In genomic region chr2:85541262-85541661, GRCh38 we compare ENCODE assay signal across 9 cellular contexts. TPM values are rescaled to one million over a fixed set of nuclear protein-coding genes. Genes with fewer than 3 reads are reported as not detected.
DNase-seq lines count a peak whose midpoint lies in the region; ATAC-seq and TF ChIP-seq lines count a peak whose summit lies in the region.
"Had no signal": no experiment of that assay in that cellular context is flagged by ENCODE, and none has a peak within 500 bp of the region (broad histone marks: within the 10 kb centered on the region; RNA-seq: fewer than 3 reads in every experiment).

No MANE protein-coding gene starts in this region.

- TF ChIP-seq CTCF in left ventricle myocardium inferior (IDR thresholded peaks at IDR 0.05; ENCODE audit: borderline replicate concordance) (no peak), brain microvascular endothelial cell (IDR thresholded peaks at IDR 0.05; ENCODE audit: low read depth, low read length, missing control alignments) (no peak), vagina (IDR thresholded peaks at IDR 0.05) (no peak)

- H3K9ac ChIP-seq in mucosa of stomach (ENCODE audit: low read length) = peak overlapping the region; percentile 95

- H3K4me1 ChIP-seq in left ventricle myocardium inferior = peaks cover 78% of the 10 kb centered on the region
- H3K4me1 ChIP-seq in mucosa of stomach (ENCODE audit: control insufficient read depth, insufficient read depth, low read length) = peaks cover 31% of the 10 kb centered on the region
- H3K4me1 ChIP-seq in vagina = peaks cover 58% of the 10 kb centered on the region

- H3K4me3 ChIP-seq in left ventricle myocardium inferior = peak overlapping the region; percentile 86
- peak overlapping the region; percentile 100 for H3K4me3 ChIP-seq in brain microvascular endothelial cell (ENCODE audit: low read depth, low read length)
- peak overlapping the region; percentile 87 for H3K4me3 ChIP-seq in mucosa of stomach (ENCODE audit: low read length)
- peak overlapping the region; percentile 88 to 89 for H3K4me3 ChIP-seq in vagina

- DNase-seq in left ventricle myocardium inferior (no peak), left ventricle myocardium superior (no peak), brain microvascular endothelial cell (no peak), vagina (ENCODE audit: extremely low spot score in 2 of 2) (no peak), NOMO-1 treated with DMSO at 0.1 percent for 48 hours (lab: John Stamatoyannopoulos, UW; ENCODE audit: unreplicated experiment) (no peak), UCSD-AML1 (lab: John Stamatoyannopoulos, UW; ENCODE audit: unreplicated experiment) (no peak)
- DNase-seq: T1000 had no signal

- peaks cover 59% of the 10 kb centered on the region for H3K36me3 ChIP-seq in left ventricle myocardium inferior
- H3K36me3 ChIP-seq in brain microvascular endothelial cell (replicated peaks) = peaks cover 52% of the 10 kb centered on the region
- H3K36me3 ChIP-seq in mucosa of stomach (ENCODE audit: control insufficient read depth, insufficient read depth, low read length) = peaks cover 18% of the 10 kb centered on the region
- H3K36me3 ChIP-seq in vagina = peaks cover 0 to 44% of the 10 kb centered on the region in 2 donors

- in situ Hi-C loops in brain microvascular endothelial cell (cut with HindIII; ENCODE audit: low pct_ligation_motif_present, low sequenced_read_pairs) = no loop called here

- H3K27ac ChIP-seq in left ventricle myocardium inferior (replicated peaks) (peak overlapping the region; percentile 100), brain microvascular endothelial cell (no peak overlapping the region), vagina (peak overlapping the region; percentile 99)

- intact Hi-C loops in left ventricle myocardium inferior (cut with micrococcal nuclease) = no loop called here
- intact Hi-C loops in left ventricle myocardium superior (cut with micrococcal nuclease) = no loop called here
- intact Hi-C loops in vagina (cut with DNase I) = loop anchor here (10.0 kb wide), 1 partner anchor 64 kb away; the partner anchor contains the start of gene TMEM150A

- TF ChIP-seq POLR2A in vagina (IDR thresholded peaks at IDR 0.05) = no peak

- no peaks in the 10 kb centered on the region for H3K27me3 ChIP-seq in left ventricle myocardium inferior (ENCODE audit: low read depth)
- H3K27me3 ChIP-seq in brain microvascular endothelial cell (replicated peaks) = no peaks in the 10 kb centered on the region
- H3K27me3 ChIP-seq in mucosa of stomach (ENCODE audit: control insufficient read depth, insufficient read depth, low read length) = no peaks in the 10 kb centered on the region
- no peaks in the 10 kb centered on the region for H3K27me3 ChIP-seq in vagina

- H3K9me3 ChIP-seq in left ventricle myocardium inferior (replicated peaks) (no peaks in the 10 kb centered on the region), mucosa of stomach (ENCODE audit: control insufficient read depth, low read length) (no peaks in the 10 kb centered on the region), vagina (no peaks in the 10 kb centered on the region)

- no peak for ATAC-seq in left ventricle myocardium superior
- no peak for ATAC-seq in HG03442 (IDR thresholded peaks at IDR 0.05; ENCODE audit: unreplicated experiment)

RNA-seq across cellular contexts. Expression of gene MAT2A, which starts 2.3 kb away (rescaled TPM):
- total RNA-seq in left ventricle myocardium inferior = 145 TPM
- total RNA-seq in left ventricle myocardium superior = 130 TPM
- 177 TPM for total RNA-seq in vagina

RNA-seq across cellular contexts. Expression of gene GGCX, which starts 20.0 kb away (rescaled TPM):
- total RNA-seq in left ventricle myocardium inferior (25.5 TPM), left ventricle myocardium superior (28.1 TPM), vagina (18.2 TPM)

RNA-seq across cellular contexts. Expression of gene VAMP8, which starts 36.1 kb away (rescaled TPM):
- total RNA-seq in left ventricle myocardium inferior = 15.5 TPM
- total RNA-seq in left ventricle myocardium superior = 17.1 TPM
- 46.2 TPM for total RNA-seq in vagina

RNA-seq across cellular contexts. Expression of gene VAMP5, which starts 43.0 kb away (rescaled TPM):
- total RNA-seq in left ventricle myocardium inferior (47.3 TPM), left ventricle myocardium superior (54.8 TPM), vagina (42.5 TPM)

RNA-seq across cellular contexts. Expression of gene RNF181, which starts 54.3 kb away (rescaled TPM):
- total RNA-seq in left ventricle myocardium inferior (89.2 TPM), left ventricle myocardium superior (89.9 TPM), vagina (107 TPM)
